1 cellular context compared by ENCODE assay signal in genomic region chr16:9521749-9522370, GRCh38.
TF ChIP-seq lines count a peak whose summit lies in the region.

No MANE protein-coding gene starts in this region.

TF ChIP-seq in WTC11, 78 proteins besides CTCF, POLR2A, EP300 and RAD21 (continued from another document):
- TF ChIP-seq AFF4 (CRISPR knock-in tag; IDR thresholded peaks at IDR 0.05; ENCODE audit: borderline replicate concordance) = no peak
- TF ChIP-seq ZNF425 (CRISPR knock-in tag; conservative IDR thresholded peaks at IDR 0.05) = no peak
- TF ChIP-seq CREB1 (CRISPR knock-in tag; IDR thresholded peaks at IDR 0.05) = no peak
- TF ChIP-seq HMGA2 (CRISPR knock-in tag; IDR thresholded peaks at IDR 0.05) = no peak
- no peak for TF ChIP-seq ATF1 (CRISPR knock-in tag; IDR thresholded peaks at IDR 0.05)
- no peak for TF ChIP-seq ZNF532 (CRISPR knock-in tag; IDR thresholded peaks at IDR 0.05; ENCODE audit: borderline replicate concordance)
- TF ChIP-seq EMX1 (CRISPR knock-in tag; IDR thresholded peaks at IDR 0.05) = no peak
- no peak for TF ChIP-seq GRHL2 (CRISPR knock-in tag; IDR thresholded peaks at IDR 0.05; ENCODE audit: insufficient replicate concordance, severe bottlenecking)
- no peak for TF ChIP-seq JAZF1 (CRISPR knock-in tag; IDR thresholded peaks at IDR 0.05)
- TF ChIP-seq MYBL2 (CRISPR knock-in tag; IDR thresholded peaks at IDR 0.05) = no peak
